In genomic region chr18:39647627-39648502, GRCh38 we compare ENCODE assay signal across 11 cellular contexts.
DNase-seq lines count a peak whose midpoint lies in the region.
"Had no signal": no experiment of that assay in that cellular context is flagged by ENCODE, and none has a peak within 500 bp of the region (broad histone marks: within the 10 kb centered on the region; RNA-seq: fewer than 3 reads in every experiment).

No MANE protein-coding gene starts in this region.

- peak overlapping the region; percentile 11 for H3K27ac ChIP-seq in epithelial cell of prostate

- DNase-seq in NCI-H526 (lab: John Stamatoyannopoulos, UW): peak; percentile 4 to 16
- no peak for DNase-seq in NCI-H526 treated with DMSO at 0.1 percent for 48 hours (lab: John Stamatoyannopoulos, UW)
- DNase-seq in NCI-H345 (lab: John Stamatoyannopoulos, UW): peak; percentile 63
- DNase-seq in epithelial cell of prostate (ENCODE audit: low read depth, low spot score): peak; percentile 69
- DNase-seq in superior temporal gyrus (ENCODE audit: extremely low spot score): peak; percentile 78
- no peak for DNase-seq in T-helper 2 cell
- DNase-seq in stimulated activated CD8-positive, alpha-beta memory T cell treated with anti-CD3 and anti-CD28 coated beads, Interleukin-4, amount 100 ng/mL, for 48 hours: no peak
- no peak for DNase-seq in SKM-1 (lab: John Stamatoyannopoulos, UW; ENCODE audit: unreplicated experiment)
- DNase-seq: activated naive CD4-positive, alpha-beta T cell treated with anti-CD3 and anti-CD28 coated beads, Interleukin-2, amount 50 U/mL, for 16 hours; AML-193; T-helper 1 cell had no signal

Comparison
In these comparisons a context has a peak if more than half of its experiments do, and no peak if none do; other contexts are left out.
1. DNase-seq: peak in NCI-H526 (2 of 2), NCI-H345 (single experiment), epithelial cell of prostate (single experiment) and superior temporal gyrus (single experiment); none in NCI-H526 treated with DMSO at 0.1 percent for 48 hours (single experiment), T-helper 2 cell (0 of 5), stimulated activated CD8-positive, alpha-beta memory T cell treated with anti-CD3 and anti-CD28 coated beads, Interleukin-4, amount 100 ng/mL, for 48 hours (single experiment) and SKM-1 (single experiment).